21 cellular contexts compared by ENCODE assay signal in genomic region chr1:35340519-35340918, GRCh38.
"Had no signal": no experiment of that assay in that cellular context is flagged by ENCODE, and none has a peak within 500 bp of the region (broad histone marks: within the 10 kb centered on the region; RNA-seq: fewer than 3 reads in every experiment).

No MANE protein-coding gene starts in this region.

- H3K9me3 ChIP-seq: SJSA1 had no signal

- H3K27ac ChIP-seq: SJSA1, SK-N-MC had no signal

- H3K27me3 ChIP-seq: SJSA1 had no signal

- H3K4me1 ChIP-seq: SJSA1 had no signal

- H3K4me3 ChIP-seq: SJSA1, SK-N-MC had no signal

- DNase-seq: KBM-7, MV-4-11, NCI-H1048, NCI-H1105, NCI-H1417, NCI-H1436 treated with DMSO at 0.1 percent for 48 hours, NCI-H1694, NCI-H187 treated with DMSO at 0.1 percent for 48 hours, NCI-H2029 treated with DMSO at 0.1 percent for 48 hours, NCI-H2171, NCI-H226, NCI-H446, NCI-H510A, NCI-H524 treated with DMSO at 0.1 percent for 48 hours, NCI-H69, NCI-H774, Right ventricle myocardium superior, RPMI8226, SIG-M5 had no signal
